ENCODE assay signal across 27 cellular contexts in genomic region chr15:74337607-74338211, GRCh38. TPM values are rescaled to one million over a fixed set of nuclear protein-coding genes. Genes with fewer than 3 reads are reported as not detected.
"Had no signal": no experiment of that assay in that cellular context is flagged by ENCODE, and none has a peak within 500 bp of the region (broad histone marks: within the 10 kb centered on the region; RNA-seq: fewer than 3 reads in every experiment).

No MANE protein-coding gene starts in this region.

- H3K4me3 ChIP-seq: ascending aorta, right lobe of liver, tibial nerve, uterus had no signal

- H3K4me1 Mint-ChIP-seq: activated CD4-positive, alpha-beta memory T cell treated with anti-CD3 and anti-CD28 coated beads, Interleukin-2, amount 10 ng/mL, durations not matched to agents 7 days and 5 days; activated CD4-positive, alpha-beta T cell treated with anti-CD3 and anti-CD28 coated beads, Interleukin-2, amount 10 ng/mL, durations not matched to agents 7 days and 5 days; activated naive CD8-positive, alpha-beta T cell treated with anti-CD3 and anti-CD28 coated beads for 36 hours; brain had no signal

- H3K9me3 Mint-ChIP-seq: activated CD4-positive, alpha-beta memory T cell treated with anti-CD3 and anti-CD28 coated beads, Interleukin-2, amount 10 ng/mL, durations not matched to agents 7 days and 5 days; activated naive CD4-positive, alpha-beta T cell treated with anti-CD3 and anti-CD28 coated beads for 36 hours; activated naive CD8-positive, alpha-beta T cell treated with anti-CD3 and anti-CD28 coated beads for 36 hours; activated T-cell treated with anti-CD3 and anti-CD28 coated beads, Interleukin-2, amount 50 U/mL, for 24 hours; activated T-helper 2 cell treated with anti-CD3 and anti-CD28 coated beads, Interferon-gamma antibody, Interleukin-2, Interleukin-4, amounts not matched to agents 10 μg/mL and 5 μg/mL and 100 μg/mL, durations not matched to agents 14 hours and 24 hours and 36 hours; endodermal cell; natural killer cell treated with Interleukin-12 subunit alpha and Interleukin-12 subunit beta and Interleukin-15 and Interleukin-18, amount 100 ng/mL, for 72 hours had no signal

- ATAC-seq: esophagus mucosa, left colon, right lobe of liver had no signal

- DNase-seq: activated CD4-positive, alpha-beta memory T cell treated with anti-CD3 and anti-CD28 coated beads, Interleukin-2, amount 10 ng/mL, durations not matched to agents 7 days and 5 days; activated CD4-positive, alpha-beta T cell treated with anti-CD3 and anti-CD28 coated beads for 1 hour; activated CD4-positive, alpha-beta T cell treated with anti-CD3 and anti-CD28 coated beads, Interleukin-2, amount 10 ng/mL, durations not matched to agents 7 days and 5 days; activated CD8-positive, alpha-beta memory T cell treated with anti-CD3 and anti-CD28 coated beads, Interleukin-2, amount 50 U/mL, for 48 hours; activated naive CD4-positive, alpha-beta T cell treated with anti-CD3 and anti-CD28 coated beads for 36 hours; activated naive CD8-positive, alpha-beta T cell treated with anti-CD3 and anti-CD28 coated beads for 36 hours; activated T-cell treated with anti-CD3 and anti-CD28 coated beads, Interleukin-2, amount 50 U/mL, for 24 hours; endodermal cell; foreskin fibroblast; hippocampal formation; left colon; mesenchymal stem cell; right lobe of liver; small intestine; stimulated activated CD4-positive, alpha-beta T cell treated with anti-CD3 and anti-CD28 coated beads, Interleukin-1b, Interleukin-23, amount 100 ng/mL, for 48 hours; stimulated activated naive CD4-positive, alpha-beta T cell; T-helper 2 cell; uterus had no signal

- H3K27me3 Mint-ChIP-seq: activated CD4-positive, alpha-beta T cell treated with anti-CD3 and anti-CD28 coated beads, Interleukin-2, amount 10 ng/mL, durations not matched to agents 7 days and 5 days; activated naive CD8-positive, alpha-beta T cell treated with anti-CD3 and anti-CD28 coated beads for 36 hours; activated T-cell treated with anti-CD3 and anti-CD28 coated beads, Interleukin-2, amount 50 U/mL, for 24 hours; natural killer cell treated with Interleukin-12 subunit alpha and Interleukin-12 subunit beta and Interleukin-15 and Interleukin-18, amount 100 ng/mL, for 72 hours had no signal

- H3K4me1 ChIP-seq: ascending aorta, right lobe of liver, tibial nerve, uterus had no signal

- H3K9me3 ChIP-seq: ascending aorta, right lobe of liver, tibial nerve, uterus had no signal

- H3K27me3 ChIP-seq: ascending aorta, right lobe of liver, tibial nerve, uterus had no signal

- H3K27ac ChIP-seq: ascending aorta, right lobe of liver, tibial nerve, uterus had no signal

- H3K36me3 ChIP-seq: ascending aorta, right lobe of liver, tibial nerve, uterus had no signal

- H3K4me3 Mint-ChIP-seq: activated CD4-positive, alpha-beta memory T cell treated with anti-CD3 and anti-CD28 coated beads, Interleukin-2, amount 10 ng/mL, durations not matched to agents 7 days and 5 days; activated CD4-positive, alpha-beta T cell treated with anti-CD3 and anti-CD28 coated beads, Interleukin-2, amount 10 ng/mL, durations not matched to agents 7 days and 5 days; activated naive CD4-positive, alpha-beta T cell treated with anti-CD3 and anti-CD28 coated beads for 36 hours; activated naive CD8-positive, alpha-beta T cell treated with anti-CD3 and anti-CD28 coated beads for 36 hours; activated T-cell treated with anti-CD3 and anti-CD28 coated beads, Interleukin-2, amount 50 U/mL, for 24 hours; brain; endodermal cell; natural killer cell treated with Interleukin-12 subunit alpha and Interleukin-12 subunit beta and Interleukin-15 and Interleukin-18, amount 100 ng/mL, for 72 hours had no signal

- H3K36me3 Mint-ChIP-seq: activated naive CD8-positive, alpha-beta T cell treated with anti-CD3 and anti-CD28 coated beads for 36 hours; brain; natural killer cell treated with Interleukin-12 subunit alpha and Interleukin-12 subunit beta and Interleukin-15 and Interleukin-18, amount 100 ng/mL, for 72 hours had no signal

- H3K27ac Mint-ChIP-seq: activated CD4-positive, alpha-beta memory T cell treated with anti-CD3 and anti-CD28 coated beads, Interleukin-2, amount 10 ng/mL, durations not matched to agents 7 days and 5 days; activated CD4-positive, alpha-beta T cell treated with anti-CD3 and anti-CD28 coated beads, Interleukin-2, amount 10 ng/mL, durations not matched to agents 7 days and 5 days; activated naive CD4-positive, alpha-beta T cell treated with anti-CD3 and anti-CD28 coated beads for 36 hours; activated naive CD8-positive, alpha-beta T cell treated with anti-CD3 and anti-CD28 coated beads for 36 hours; activated T-cell treated with anti-CD3 and anti-CD28 coated beads, Interleukin-2, amount 50 U/mL, for 24 hours; activated T-helper 2 cell treated with anti-CD3 and anti-CD28 coated beads, Interferon-gamma antibody, Interleukin-2, Interleukin-4, amounts not matched to agents 10 μg/mL and 5 μg/mL and 100 μg/mL, durations not matched to agents 14 hours and 24 hours and 36 hours; brain; endodermal cell; natural killer cell treated with Interleukin-12 subunit alpha and Interleukin-12 subunit beta and Interleukin-15 and Interleukin-18, amount 100 ng/mL, for 72 hours had no signal

RNA-seq across cellular contexts. Expression of gene CYP11A1, which starts 29.7 kb away (rescaled TPM):
- total RNA-seq: activated CD4-positive, alpha-beta memory T cell treated with anti-CD3 and anti-CD28 coated beads, Interleukin-2, amount 10 ng/mL, durations not matched to agents 7 days and 5 days; activated CD4-positive, alpha-beta T cell treated with anti-CD3 and anti-CD28 coated beads, Interleukin-2, amount 10 ng/mL, durations not matched to agents 7 days and 5 days; activated naive CD4-positive, alpha-beta T cell treated with anti-CD3 and anti-CD28 coated beads for 36 hours; activated T-helper 2 cell treated with anti-CD3 and anti-CD28 coated beads, Interferon-gamma antibody, Interleukin-2, Interleukin-4, amounts not matched to agents 10 μg/mL and 5 μg/mL and 100 μg/mL, durations not matched to agents 14 hours and 24 hours and 36 hours; osteocyte; temporal lobe had no signal
- polyA plus RNA-seq: keratinocyte had no signal
